In the genomic region with DNA sequence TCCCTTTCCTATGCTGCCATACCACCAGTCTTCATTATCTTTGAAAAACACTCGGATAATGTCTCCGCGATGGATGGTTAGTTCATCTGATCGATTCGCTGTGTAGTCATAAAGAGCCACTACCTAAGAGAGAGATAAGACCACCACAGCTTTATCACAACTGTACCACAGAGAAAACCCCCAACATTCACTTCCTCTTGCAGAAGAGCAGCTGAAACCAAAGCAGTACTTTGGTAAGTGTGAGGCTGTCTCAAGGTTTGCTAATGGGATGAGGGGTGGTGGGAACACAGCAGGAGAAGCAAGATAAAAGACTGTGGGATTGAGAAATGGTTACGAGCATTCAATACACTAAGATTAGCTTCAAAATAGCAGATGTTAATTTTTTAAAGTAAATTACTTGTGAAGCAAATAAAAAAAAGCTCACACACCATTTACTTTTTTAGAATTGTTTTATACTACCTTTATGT, we compare ENCODE assay signal across 1 cellular context.
A peak's percentile ranks its signal among the peaks of the same experiment; 100 is the strongest.
TF ChIP-seq lines count a peak whose summit lies in the region.

No MANE protein-coding gene starts in this region.

TF ChIP-seq in K562, 482 proteins besides CTCF, POLR2A, EP300 and RAD21 (continued from another document and continues in another):
- no peak for TF ChIP-seq DIDO1 (tag; IDR thresholded peaks at IDR 0.05; ENCODE audit: low read depth)
- no peak for TF ChIP-seq CHCHD3 (CRISPR knock-in tag; IDR thresholded peaks at IDR 0.05)
- TF ChIP-seq, protein P1, sequence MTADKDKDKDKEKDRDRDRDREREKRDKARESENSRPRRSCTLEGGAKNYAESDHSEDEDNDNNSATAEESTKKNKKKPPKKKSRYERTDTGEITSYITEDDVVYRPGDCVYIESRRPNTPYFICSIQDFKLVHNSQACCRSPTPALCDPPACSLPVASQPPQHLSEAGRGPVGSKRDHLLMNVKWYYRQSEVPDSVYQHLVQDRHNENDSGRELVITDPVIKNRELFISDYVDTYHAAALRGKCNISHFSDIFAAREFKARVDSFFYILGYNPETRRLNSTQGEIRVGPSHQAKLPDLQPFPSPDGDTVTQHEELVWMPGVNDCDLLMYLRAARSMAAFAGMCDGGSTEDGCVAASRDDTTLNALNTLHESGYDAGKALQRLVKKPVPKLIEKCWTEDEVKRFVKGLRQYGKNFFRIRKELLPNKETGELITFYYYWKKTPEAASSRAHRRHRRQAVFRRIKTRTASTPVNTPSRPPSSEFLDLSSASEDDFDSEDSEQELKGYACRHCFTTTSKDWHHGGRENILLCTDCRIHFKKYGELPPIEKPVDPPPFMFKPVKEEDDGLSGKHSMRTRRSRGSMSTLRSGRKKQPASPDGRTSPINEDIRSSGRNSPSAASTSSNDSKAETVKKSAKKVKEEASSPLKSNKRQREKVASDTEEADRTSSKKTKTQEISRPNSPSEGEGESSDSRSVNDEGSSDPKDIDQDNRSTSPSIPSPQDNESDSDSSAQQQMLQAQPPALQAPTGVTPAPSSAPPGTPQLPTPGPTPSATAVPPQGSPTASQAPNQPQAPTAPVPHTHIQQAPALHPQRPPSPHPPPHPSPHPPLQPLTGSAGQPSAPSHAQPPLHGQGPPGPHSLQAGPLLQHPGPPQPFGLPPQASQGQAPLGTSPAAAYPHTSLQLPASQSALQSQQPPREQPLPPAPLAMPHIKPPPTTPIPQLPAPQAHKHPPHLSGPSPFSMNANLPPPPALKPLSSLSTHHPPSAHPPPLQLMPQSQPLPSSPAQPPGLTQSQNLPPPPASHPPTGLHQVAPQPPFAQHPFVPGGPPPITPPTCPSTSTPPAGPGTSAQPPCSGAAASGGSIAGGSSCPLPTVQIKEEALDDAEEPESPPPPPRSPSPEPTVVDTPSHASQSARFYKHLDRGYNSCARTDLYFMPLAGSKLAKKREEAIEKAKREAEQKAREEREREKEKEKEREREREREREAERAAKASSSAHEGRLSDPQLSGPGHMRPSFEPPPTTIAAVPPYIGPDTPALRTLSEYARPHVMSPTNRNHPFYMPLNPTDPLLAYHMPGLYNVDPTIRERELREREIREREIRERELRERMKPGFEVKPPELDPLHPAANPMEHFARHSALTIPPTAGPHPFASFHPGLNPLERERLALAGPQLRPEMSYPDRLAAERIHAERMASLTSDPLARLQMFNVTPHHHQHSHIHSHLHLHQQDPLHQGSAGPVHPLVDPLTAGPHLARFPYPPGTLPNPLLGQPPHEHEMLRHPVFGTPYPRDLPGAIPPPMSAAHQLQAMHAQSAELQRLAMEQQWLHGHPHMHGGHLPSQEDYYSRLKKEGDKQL (CRISPR knock-in tag; IDR thresholded peaks at IDR 0.05; ENCODE audit: borderline replicate concordance): 0 out of 2 replicates have a peak, but pooled peaks have one; percentile 90
- no peak for TF ChIP-seq ZNF121 (CRISPR knock-in tag; conservative IDR thresholded peaks at IDR 0.05)
- no peak for TF ChIP-seq GTF2B (IDR thresholded peaks at IDR 0.05; ENCODE audit: extremely low read depth, insufficient read length)
- no peak for TF ChIP-seq CBX2 (IDR thresholded peaks at IDR 0.05; ENCODE audit: insufficient read depth, low read length, poor library complexity, severe bottlenecking)
- TF ChIP-seq PRMT5 (CRISPR knock-in tag; IDR thresholded peaks at IDR 0.05): no peak
- TF ChIP-seq ARNT (IDR thresholded peaks at IDR 0.05): peak; percentile 99 to 100
- TF ChIP-seq TAF15 (IDR thresholded peaks at IDR 0.05; ENCODE audit: low read depth, low read length): no peak
- TF ChIP-seq CHAMP1 (IDR thresholded peaks at IDR 0.05): peak; percentile 100
- TF ChIP-seq KHSRP (IDR thresholded peaks at IDR 0.05): peak; percentile 99
- peak; percentile 39; the same call in 1 of the 2 replicates for TF ChIP-seq MAFK (IDR thresholded peaks at IDR 0.05; ENCODE audit: low read length)
- no peak for TF ChIP-seq MCM2 (IDR thresholded peaks at IDR 0.05; ENCODE audit: low read depth)
- TF ChIP-seq PHB (CRISPR knock-in tag; IDR thresholded peaks at IDR 0.05): no peak
- peak; percentile 61 for TF ChIP-seq C11orf30 (IDR thresholded peaks at IDR 0.05; ENCODE audit: low read depth)
- peak; percentile 61; the same call in 1 of the 2 replicates for TF ChIP-seq ZNF263 (CRISPR knock-in tag; IDR thresholded peaks at IDR 0.05; ENCODE audit: borderline replicate concordance)
- TF ChIP-seq ZBED1 (IDR thresholded peaks at IDR 0.05): peak; percentile 97
- no peak for TF ChIP-seq ZNF668 (CRISPR knock-in tag; IDR thresholded peaks at IDR 0.05)
- no peak for TF ChIP-seq DLX4 (CRISPR knock-in tag; IDR thresholded peaks at IDR 0.05)
- TF ChIP-seq ZKSCAN8 (CRISPR knock-in tag; IDR thresholded peaks at IDR 0.05): peak; percentile 91
- TF ChIP-seq, protein P2, sequence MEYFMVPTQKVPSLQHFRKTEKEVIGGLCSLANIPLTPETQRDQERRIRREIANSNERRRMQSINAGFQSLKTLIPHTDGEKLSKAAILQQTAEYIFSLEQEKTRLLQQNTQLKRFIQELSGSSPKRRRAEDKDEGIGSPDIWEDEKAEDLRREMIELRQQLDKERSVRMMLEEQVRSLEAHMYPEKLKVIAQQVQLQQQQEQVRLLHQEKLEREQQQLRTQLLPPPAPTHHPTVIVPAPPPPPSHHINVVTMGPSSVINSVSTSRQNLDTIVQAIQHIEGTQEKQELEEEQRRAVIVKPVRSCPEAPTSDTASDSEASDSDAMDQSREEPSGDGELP (CRISPR knock-in tag; IDR thresholded peaks at IDR 0.05; ENCODE audit: borderline replicate concordance): peak; percentile 84
- no peak for TF ChIP-seq ESRRB (CRISPR knock-in tag; IDR thresholded peaks at IDR 0.05; ENCODE audit: borderline replicate concordance)
- TF ChIP-seq ZNF217 (CRISPR knock-in tag; IDR thresholded peaks at IDR 0.05): no peak
- TF ChIP-seq YBX1 (IDR thresholded peaks at IDR 0.05): no peak
- peak; percentile 99 for TF ChIP-seq HDAC3 (IDR thresholded peaks at IDR 0.05; ENCODE audit: borderline replicate concordance, partially characterized antibody)
- no peak for TF ChIP-seq TBP (optimal IDR thresholded peaks at IDR 0.05; ENCODE audit: low read depth, low read length)
- 0 out of 2 replicates have a peak, but pooled peaks have one; percentile 22 for TF ChIP-seq ZC3H11A (IDR thresholded peaks at IDR 0.05; ENCODE audit: low read depth, low read length)
- TF ChIP-seq FOXP4 (CRISPR knock-in tag; IDR thresholded peaks at IDR 0.05; ENCODE audit: borderline replicate concordance): peak; percentile 71; the same call in 1 of the 2 replicates
- TF ChIP-seq, protein P3, sequence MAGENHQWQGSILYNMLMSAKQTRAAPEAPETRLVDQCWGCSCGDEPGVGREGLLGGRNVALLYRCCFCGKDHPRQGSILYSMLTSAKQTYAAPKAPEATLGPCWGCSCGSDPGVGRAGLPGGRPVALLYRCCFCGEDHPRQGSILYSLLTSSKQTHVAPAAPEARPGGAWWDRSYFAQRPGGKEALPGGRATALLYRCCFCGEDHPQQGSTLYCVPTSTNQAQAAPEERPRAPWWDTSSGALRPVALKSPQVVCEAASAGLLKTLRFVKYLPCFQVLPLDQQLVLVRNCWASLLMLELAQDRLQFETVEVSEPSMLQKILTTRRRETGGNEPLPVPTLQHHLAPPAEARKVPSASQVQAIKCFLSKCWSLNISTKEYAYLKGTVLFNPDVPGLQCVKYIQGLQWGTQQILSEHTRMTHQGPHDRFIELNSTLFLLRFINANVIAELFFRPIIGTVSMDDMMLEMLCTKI (IDR thresholded peaks at IDR 0.05; ENCODE audit: partially characterized antibody): no peak
- TF ChIP-seq, protein P4, sequence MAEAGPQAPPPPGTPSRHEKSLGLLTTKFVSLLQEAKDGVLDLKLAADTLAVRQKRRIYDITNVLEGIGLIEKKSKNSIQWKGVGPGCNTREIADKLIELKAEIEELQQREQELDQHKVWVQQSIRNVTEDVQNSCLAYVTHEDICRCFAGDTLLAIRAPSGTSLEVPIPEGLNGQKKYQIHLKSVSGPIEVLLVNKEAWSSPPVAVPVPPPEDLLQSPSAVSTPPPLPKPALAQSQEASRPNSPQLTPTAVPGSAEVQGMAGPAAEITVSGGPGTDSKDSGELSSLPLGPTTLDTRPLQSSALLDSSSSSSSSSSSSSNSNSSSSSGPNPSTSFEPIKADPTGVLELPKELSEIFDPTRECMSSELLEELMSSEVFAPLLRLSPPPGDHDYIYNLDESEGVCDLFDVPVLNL (CRISPR knock-in tag; IDR thresholded peaks at IDR 0.05; ENCODE audit: low read depth): no peak
- no peak for TF ChIP-seq ZNF232 (CRISPR knock-in tag; IDR thresholded peaks at IDR 0.05)
- no peak for TF ChIP-seq ZNF699 (CRISPR knock-in tag; IDR thresholded peaks at IDR 0.05; ENCODE audit: insufficient replicate concordance)
- TF ChIP-seq SIRT6 (IDR thresholded peaks at IDR 0.05; ENCODE audit: low read depth, low read length): no peak
- peak; percentile 76; the same call in 1 of the 2 replicates for TF ChIP-seq MXI1 (IDR thresholded peaks at IDR 0.05; ENCODE audit: low read depth, low read length)
- TF ChIP-seq, protein P5, sequence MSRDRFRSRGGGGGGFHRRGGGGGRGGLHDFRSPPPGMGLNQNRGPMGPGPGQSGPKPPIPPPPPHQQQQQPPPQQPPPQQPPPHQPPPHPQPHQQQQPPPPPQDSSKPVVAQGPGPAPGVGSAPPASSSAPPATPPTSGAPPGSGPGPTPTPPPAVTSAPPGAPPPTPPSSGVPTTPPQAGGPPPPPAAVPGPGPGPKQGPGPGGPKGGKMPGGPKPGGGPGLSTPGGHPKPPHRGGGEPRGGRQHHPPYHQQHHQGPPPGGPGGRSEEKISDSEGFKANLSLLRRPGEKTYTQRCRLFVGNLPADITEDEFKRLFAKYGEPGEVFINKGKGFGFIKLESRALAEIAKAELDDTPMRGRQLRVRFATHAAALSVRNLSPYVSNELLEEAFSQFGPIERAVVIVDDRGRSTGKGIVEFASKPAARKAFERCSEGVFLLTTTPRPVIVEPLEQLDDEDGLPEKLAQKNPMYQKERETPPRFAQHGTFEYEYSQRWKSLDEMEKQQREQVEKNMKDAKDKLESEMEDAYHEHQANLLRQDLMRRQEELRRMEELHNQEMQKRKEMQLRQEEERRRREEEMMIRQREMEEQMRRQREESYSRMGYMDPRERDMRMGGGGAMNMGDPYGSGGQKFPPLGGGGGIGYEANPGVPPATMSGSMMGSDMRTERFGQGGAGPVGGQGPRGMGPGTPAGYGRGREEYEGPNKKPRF (IDR thresholded peaks at IDR 0.05; ENCODE audit: low read depth, low read length): no peak
- TF ChIP-seq NFIC (IDR thresholded peaks at IDR 0.05): peak; percentile 98
- TF ChIP-seq ZNF280A (IDR thresholded peaks at IDR 0.05; ENCODE audit: low read depth, partially characterized antibody): no peak
- TF ChIP-seq MTF1 (CRISPR knock-in tag; IDR thresholded peaks at IDR 0.05; ENCODE audit: borderline replicate concordance): no peak
- peak; percentile 14; the same call in 1 of the 2 replicates for TF ChIP-seq ZNF174 (CRISPR knock-in tag; IDR thresholded peaks at IDR 0.05)
- TF ChIP-seq NUFIP1 (IDR thresholded peaks at IDR 0.05; ENCODE audit: partially characterized antibody): peak; percentile 67
